Comparison of ENCODE assay signal across 9 cellular contexts in the genomic region with DNA sequence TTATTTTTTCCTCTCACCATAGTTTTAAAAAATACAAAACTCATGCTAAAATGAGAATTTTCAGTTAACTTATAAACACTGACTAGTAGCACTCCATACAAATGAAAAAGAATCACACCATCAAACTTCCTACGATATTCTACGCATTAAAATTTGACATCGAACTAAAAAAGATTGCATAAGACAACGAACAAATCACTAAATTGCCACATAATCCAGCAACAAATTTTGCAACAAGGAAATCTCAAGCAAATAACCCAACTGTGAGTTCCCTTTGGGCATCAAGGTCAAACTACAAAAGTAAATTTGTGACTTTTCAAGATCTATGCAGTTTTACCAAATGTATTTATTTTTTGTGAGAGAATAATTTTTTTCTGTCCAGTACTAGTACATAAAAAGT. TPM values are rescaled to one million over a fixed set of nuclear protein-coding genes. Genes with fewer than 3 reads are reported as not detected.
DNase-seq lines count a peak whose midpoint lies in the region; ATAC-seq and TF ChIP-seq lines count a peak whose summit lies in the region.
"Had no signal": no experiment of that assay in that cellular context is flagged by ENCODE, and none has a peak within 500 bp of the region (broad histone marks: within the 10 kb centered on the region; RNA-seq: fewer than 3 reads in every experiment).

No MANE protein-coding gene starts in this region.

- H3K36me3 ChIP-seq in RWPE2 (ENCODE audit: low read depth) (no peaks in the 10 kb centered on the region), gastrocnemius medialis (no peaks in the 10 kb centered on the region)

- H4K8ac ChIP-seq in H9 (replicated peaks; ENCODE audit: insufficient read length, low read depth, low read length): no peak overlapping the region

- 100% methylated on average over 4 of the region's 4 CpGs for WGBS in H9 (ENCODE audit: extremely low coverage, insufficient read length, low lambda C conversion rate)

- H3K27me3 Mint-ChIP-seq in H9 (ENCODE audit: low read depth): no peaks in the 10 kb centered on the region

- H3K36me3 Mint-ChIP-seq in H9 (ENCODE audit: insufficient read depth in 1 of 3, low read depth in 3 of 3): no peaks in the 10 kb centered on the region

- H3K4me3 Mint-ChIP-seq in H9: peak overlapping the region; percentile 72 to 90

- H3K4me3 ChIP-seq in RWPE2 (ENCODE audit: severe bottlenecking) (peak overlapping the region; percentile 99), gastrocnemius medialis (peak overlapping the region; percentile 77 to 97 (median 94))

- no peak overlapping the region for H3K27ac ChIP-seq in H9 (ENCODE audit: insufficient read length, low read depth, low read length)
- peak overlapping the region; percentile 91 for H3K27ac ChIP-seq in RWPE2 (ENCODE audit: poor library complexity, severe bottlenecking)
- peak overlapping the region; percentile 99 to 100 (median 100) for H3K27ac ChIP-seq in gastrocnemius medialis

- H3K79me2 ChIP-seq in H9 (ENCODE audit: insufficient read depth, low read length): peaks cover 5% of the 10 kb centered on the region; the same call in 1 of the 2 replicates

- H3K9me3 Mint-ChIP-seq in H9: no peaks in the 10 kb centered on the region

- H2BK12ac ChIP-seq in H9 (ENCODE audit: insufficient read length, low read depth, low read length): no peak overlapping the region

- no peak overlapping the region for H3K23ac ChIP-seq in H9 (ENCODE audit: insufficient read length, low read depth, low read length)

- H2BK120ac ChIP-seq in H9 (ENCODE audit: low read depth, low read length, poor library complexity, severe bottlenecking): no peak overlapping the region

- no peak overlapping the region for H3K18ac ChIP-seq in H9 (ENCODE audit: insufficient read length, low read depth, low read length)

- TF ChIP-seq CTCF in H9 (conservative IDR thresholded peaks at IDR 0.05): no peak
- no peak for TF ChIP-seq CTCF in RWPE2 (IDR thresholded peaks at IDR 0.05; ENCODE audit: poor library complexity, severe bottlenecking)
- TF ChIP-seq CTCF in gastrocnemius medialis (IDR thresholded peaks at IDR 0.05 in 4 of 5, conservative IDR thresholded peaks at IDR 0.05 in 1 of 5): no peak
- TF ChIP-seq CTCF in GM10248 (IDR thresholded peaks at IDR 0.05; ENCODE audit: control extremely low read depth, extremely low read depth, low read depth, missing control alignments): no peak

- in situ Hi-C loops in gastrocnemius medialis (cut with MboI; ENCODE audit: low sequenced_read_pairs in 4 of 4): loop anchor here in 1 of 4 donors (25.0 kb wide), 1 partner anchor 299 kb away; no protein-coding TSS in a partner anchor

- ATAC-seq in RWPE2 (ENCODE audit: low read depth): no peak
- ATAC-seq in gastrocnemius medialis: no peak
- ATAC-seq in HG03442 (IDR thresholded peaks at IDR 0.05; ENCODE audit: unreplicated experiment): no peak

- H3K9me3 ChIP-seq in H9 (ENCODE audit: control insufficient read depth, low read depth, low read length) (no peaks in the 10 kb centered on the region), RWPE2 (ENCODE audit: severe bottlenecking) (no peaks in the 10 kb centered on the region), gastrocnemius medialis (no peaks in the 10 kb centered on the region)

- H2BK20ac ChIP-seq in H9 (ENCODE audit: low read depth, low read length, poor library complexity, severe bottlenecking): no peak overlapping the region

- H3K23me2 ChIP-seq in H9 (ENCODE audit: insufficient read length, low read depth, low read length, poor library complexity, severe bottlenecking): peaks cover 4% of the 10 kb centered on the region

- peak overlapping the region; percentile 98 for H3K4me2 ChIP-seq in H9 (ENCODE audit: insufficient read depth, insufficient read length, low read length)

- H3K4me1 ChIP-seq in H9 (ENCODE audit: insufficient read depth, low read length) (0 out of 2 replicates have a peak, but pooled peaks cover 4% of the 10 kb centered on the region), RWPE2 (ENCODE audit: insufficient read depth, poor library complexity, severe bottlenecking) (peaks cover 29% of the 10 kb centered on the region), gastrocnemius medialis (peaks cover 50 to 56% of the 10 kb centered on the region in 2 donors)

- H3K27me3 ChIP-seq in H9 (ENCODE audit: insufficient read depth, low read length) (no peaks in the 10 kb centered on the region; the same call in 1 of the 2 replicates), RWPE2 (ENCODE audit: insufficient read depth, poor library complexity, severe bottlenecking) (no peaks in the 10 kb centered on the region), gastrocnemius medialis (no peaks in the 10 kb centered on the region)

- CTCF ChIA-PET in GM10248 (lab: Yijun Ruan, JAX): interaction anchor here (0.9 to 1.3 kb wide), 3 partner anchors 15 to 30 kb away, joined by 3 read pairs; no protein-coding TSS in a partner anchor

- H3K79me1 ChIP-seq in H9 (ENCODE audit: insufficient read depth, low read depth, low read length, poor library complexity, severe bottlenecking): no peaks in the 10 kb centered on the region

- POLR2A ChIA-PET in GM10248 (lab: Yijun Ruan, JAX): no interaction called here

- H2BK15ac ChIP-seq in H9 (ENCODE audit: low read depth, low read length): no peak overlapping the region

- H2BK5ac ChIP-seq in H9 (ENCODE audit: insufficient read length, low read length): no peak overlapping the region

- H4K91ac ChIP-seq in H9 (ENCODE audit: insufficient read length, low read depth, low read length): no peak overlapping the region

- DNase-seq in H9: no peak
- no peak for DNase-seq in RWPE2 (ENCODE audit: low spot score)
- peak; percentile 33 for DNase-seq in fibroblast of gingiva (ENCODE audit: low read depth)
- DNase-seq in gastrocnemius medialis: no peak
- DNase-seq in GM10248 (ENCODE audit: extremely low spot score): no peak
- DNase-seq in SHP77 (lab: John Stamatoyannopoulos, UW): no peak
- DNase-seq: head of caudate nucleus; stimulated activated naive CD4-positive, alpha-beta T cell had no signal

- H2AFZ ChIP-seq in H9 (ENCODE audit: low read length): no peak overlapping the region

- no peak overlapping the region for H3K9ac ChIP-seq in H9 (ENCODE audit: extremely low read depth, insufficient read length, low read length)

- no peak overlapping the region for H3K4ac ChIP-seq in H9 (ENCODE audit: low read depth, low read length)

- H3K4me1 Mint-ChIP-seq in H9: peaks cover 18 to 22% of the 10 kb centered on the region in 2 experiments

- H2AK5ac ChIP-seq in H9 (ENCODE audit: insufficient read length, low read length): no peak overlapping the region

- no peak overlapping the region for H3K27ac Mint-ChIP-seq in H9

- no peaks in the 10 kb centered on the region for H4K20me1 ChIP-seq in H9 (ENCODE audit: control insufficient read depth, insufficient read depth, insufficient read length)

- H4K5ac ChIP-seq in H9 (ENCODE audit: insufficient read length, low read depth, low read length): no peak overlapping the region

- H3K56ac ChIP-seq in H9 (ENCODE audit: insufficient read length, low read depth, low read length): no peak overlapping the region

- intact Hi-C loops in gastrocnemius medialis (cut with DNase I; ENCODE audit: low total_unique reads): loop anchor here (5.0 to 10.0 kb wide), 3 partner anchors 141 to 321 kb away; partner anchors contain the start of genes IWS1 and SFT2D3

- TF ChIP-seq POLR2A in gastrocnemius medialis (IDR thresholded peaks at IDR 0.05): no peak

- no peak overlapping the region for H3T11ph ChIP-seq in H9 (ENCODE audit: low read length)

- no peak overlapping the region for H3K14ac ChIP-seq in H9 (ENCODE audit: insufficient read depth, low read length)

RNA-seq across cellular contexts. Expression of gene MAP3K2, which starts 1.5 kb away (rescaled TPM):
- total RNA-seq in H9 (2021) (25.8 and 26.8 TPM in 2 replicates), gastrocnemius medialis (10 to 100 TPM; 33.8 to 46.4 (median 39.4) TPM)

RNA-seq across cellular contexts. Expression of gene PROC, which starts 32.0 kb away (rescaled TPM):
- total RNA-seq in H9 (2021) (0.37 and 0.61 TPM in 2 replicates), gastrocnemius medialis (under 1 TPM in 2 of 4 donors, not detected in 2; 0.29 to 0.58 TPM)
